ENCODE assay signal across 10 cellular contexts in genomic region chr1:81803423-81804103, GRCh38. TPM values are rescaled to one million over a fixed set of nuclear protein-coding genes. Genes with fewer than 3 reads are reported as not detected.
DNase-seq lines count a peak whose midpoint lies in the region; ATAC-seq and TF ChIP-seq lines count a peak whose summit lies in the region.
"Had no signal": no experiment of that assay in that cellular context is flagged by ENCODE, and none has a peak within 500 bp of the region (broad histone marks: within the 10 kb centered on the region; RNA-seq: fewer than 3 reads in every experiment).

No MANE protein-coding gene starts in this region.

- H3K9me3 Mint-ChIP-seq in H9: peaks cover 0 to 2% of the 10 kb centered on the region in 2 experiments; a peak in 2 of 5 replicates
- H3K9me3 Mint-ChIP-seq in stimulated activated effector memory CD8-positive, alpha-beta T cell treated with anti-CD3 and anti-CD28 coated beads, Interleukin-12 subunit alpha, Interleukin-12 subunit beta, amount 100 ng/mL, for 72 hours: peaks cover 4% of the 10 kb centered on the region
- no peaks in the 10 kb centered on the region for H3K9me3 Mint-ChIP-seq in CD4-positive, alpha-beta T cell
- peaks cover 2% of the 10 kb centered on the region for H3K9me3 Mint-ChIP-seq in activated T-cell treated with anti-CD3 and anti-CD28 coated beads, Interleukin-2, amount 50 U/mL, for 24 hours
- H3K9me3 Mint-ChIP-seq: activated B cell treated with CpG ODN at 0.5 μM for 24 hours had no signal

- H3K79me1 ChIP-seq in H9 (ENCODE audit: insufficient read depth, low read depth, low read length, poor library complexity, severe bottlenecking): no peaks in the 10 kb centered on the region

- no peaks in the 10 kb centered on the region for H3K27me3 Mint-ChIP-seq in H9 (ENCODE audit: low read depth)
- H3K27me3 Mint-ChIP-seq in CD4-positive, alpha-beta T cell: peaks cover 46% of the 10 kb centered on the region
- peaks cover 60% of the 10 kb centered on the region for H3K27me3 Mint-ChIP-seq in activated T-cell treated with anti-CD3 and anti-CD28 coated beads, Interleukin-2, amount 50 U/mL, for 24 hours

- no peak overlapping the region for H3K18ac ChIP-seq in H9 (ENCODE audit: insufficient read length, low read depth, low read length)

- H3K27me3 ChIP-seq in H9 (ENCODE audit: insufficient read depth, low read length) (no peaks in the 10 kb centered on the region), WERI-Rb-1 (ENCODE audit: insufficient read depth, low read depth, severe bottlenecking) (no peaks in the 10 kb centered on the region), right atrium auricular region (no peaks in the 10 kb centered on the region), skeletal muscle satellite cell (ENCODE audit: control insufficient read depth, insufficient read depth, low read length) (peaks cover 78% of the 10 kb centered on the region)
- H3K27me3 ChIP-seq in CD4-positive, alpha-beta T cell (ENCODE audit: control insufficient read depth, insufficient read depth, low read length): peaks cover 54% of the 10 kb centered on the region

- no peak overlapping the region for H2AFZ ChIP-seq in H9 (ENCODE audit: low read length)

- H3K9ac ChIP-seq in H9 (ENCODE audit: extremely low read depth, insufficient read length, low read length): peak overlapping the region; percentile 73
- H3K9ac ChIP-seq in skeletal muscle satellite cell (ENCODE audit: low read depth, low read length): no peak overlapping the region

- H3K23ac ChIP-seq in H9 (ENCODE audit: insufficient read length, low read depth, low read length): no peak overlapping the region

- H2BK120ac ChIP-seq in H9 (ENCODE audit: low read depth, low read length, poor library complexity, severe bottlenecking): no peak overlapping the region

- intact Hi-C loops in CD4-positive, alpha-beta T cell (cut with DNase I, micrococcal nuclease): no loop called here

- ATAC-seq in stimulated activated effector memory CD8-positive, alpha-beta T cell treated with anti-CD3 and anti-CD28 coated beads, Interleukin-12 subunit alpha, Interleukin-12 subunit beta, amount 100 ng/mL, for 72 hours: no peak
- no peak for ATAC-seq in CD4-positive, alpha-beta T cell (ENCODE audit: poor library complexity)

- no peak overlapping the region for H2BK20ac ChIP-seq in H9 (ENCODE audit: low read depth, low read length, poor library complexity, severe bottlenecking)

- H3K4me1 ChIP-seq in H9 (ENCODE audit: insufficient read depth, low read length) (0 out of 2 replicates have a peak, but pooled peaks cover under 1% of the 10 kb centered on the region), right atrium auricular region (peaks cover 0 to 50% of the 10 kb centered on the region in 2 donors), skeletal muscle satellite cell (ENCODE audit: control insufficient read depth, insufficient read depth, low read length) (peaks cover 17% of the 10 kb centered on the region)

- CTCF ChIA-PET in CD4-positive, alpha-beta T cell (lab: Charles Lee): no interaction called here

- no CpG with 5 or more reads among the region's 15 CpGs for WGBS in H9 (ENCODE audit: extremely low coverage, insufficient read length, low lambda C conversion rate)

- peak overlapping the region; percentile 91 to 97 for H3K4me3 Mint-ChIP-seq in H9
- no peak overlapping the region for H3K4me3 Mint-ChIP-seq in stimulated activated effector memory CD8-positive, alpha-beta T cell treated with anti-CD3 and anti-CD28 coated beads, Interleukin-12 subunit alpha, Interleukin-12 subunit beta, amount 100 ng/mL, for 72 hours
- no peak overlapping the region for H3K4me3 Mint-ChIP-seq in CD4-positive, alpha-beta T cell
- H3K4me3 Mint-ChIP-seq in activated T-cell treated with anti-CD3 and anti-CD28 coated beads, Interleukin-2, amount 50 U/mL, for 24 hours: no peak overlapping the region
- H3K4me3 Mint-ChIP-seq: activated B cell treated with CpG ODN at 0.5 μM for 24 hours had no signal

- H3K56ac ChIP-seq in H9 (ENCODE audit: insufficient read length, low read depth, low read length): no peak overlapping the region

- TF ChIP-seq CTCF in H9 (conservative IDR thresholded peaks at IDR 0.05) (no peak), WERI-Rb-1 (IDR thresholded peaks at IDR 0.05; ENCODE audit: low read depth, low read length) (no peak), right atrium auricular region (IDR thresholded peaks at IDR 0.05) (no peak)
- no peak for TF ChIP-seq CTCF in CD4-positive, alpha-beta T cell (IDR thresholded peaks at IDR 0.05)

- no peak overlapping the region for H2BK12ac ChIP-seq in H9 (ENCODE audit: insufficient read length, low read depth, low read length)

- H3K9me3 ChIP-seq in H9 (ENCODE audit: control insufficient read depth, low read depth, low read length) (no peaks in the 10 kb centered on the region), WERI-Rb-1 (ENCODE audit: severe bottlenecking) (no peaks in the 10 kb centered on the region), right atrium auricular region (no peaks in the 10 kb centered on the region), skeletal muscle satellite cell (replicated peaks; ENCODE audit: low read length) (no peaks in the 10 kb centered on the region)
- H3K9me3 ChIP-seq in CD4-positive, alpha-beta T cell (ENCODE audit: control insufficient read depth, low read length): no peaks in the 10 kb centered on the region

- H3K4ac ChIP-seq in H9 (ENCODE audit: low read depth, low read length): no peak overlapping the region

- peaks cover 0 to 1% (median 0%) of the 10 kb centered on the region in 3 experiments; a peak in 1 of 7 replicates for H3K36me3 Mint-ChIP-seq in H9 (ENCODE audit: insufficient read depth in 1 of 3, low read depth in 3 of 3)
- no peaks in the 10 kb centered on the region for H3K36me3 Mint-ChIP-seq in stimulated activated effector memory CD8-positive, alpha-beta T cell treated with anti-CD3 and anti-CD28 coated beads, Interleukin-12 subunit alpha, Interleukin-12 subunit beta, amount 100 ng/mL, for 72 hours
- H3K36me3 Mint-ChIP-seq in CD4-positive, alpha-beta T cell (ENCODE audit: low read depth): no peaks in the 10 kb centered on the region
- H3K36me3 Mint-ChIP-seq in activated T-cell treated with anti-CD3 and anti-CD28 coated beads, Interleukin-2, amount 50 U/mL, for 24 hours (ENCODE audit: low read depth): no peaks in the 10 kb centered on the region

- H3T11ph ChIP-seq in H9 (ENCODE audit: low read length): no peak overlapping the region

- H3K36me3 ChIP-seq in WERI-Rb-1 (peaks cover 23% of the 10 kb centered on the region), right atrium auricular region (no peaks in the 10 kb centered on the region), skeletal muscle satellite cell (ENCODE audit: insufficient read depth, low read length) (no peaks in the 10 kb centered on the region)

- POLR2A ChIA-PET in CD4-positive, alpha-beta T cell (lab: Charles Lee): no interaction called here

- peaks cover 47 to 50% of the 10 kb centered on the region in 2 experiments for H3K4me1 Mint-ChIP-seq in H9
- no peaks in the 10 kb centered on the region for H3K4me1 Mint-ChIP-seq in stimulated activated effector memory CD8-positive, alpha-beta T cell treated with anti-CD3 and anti-CD28 coated beads, Interleukin-12 subunit alpha, Interleukin-12 subunit beta, amount 100 ng/mL, for 72 hours
- H3K4me1 Mint-ChIP-seq in CD4-positive, alpha-beta T cell (ENCODE audit: low read depth): peaks cover 6% of the 10 kb centered on the region
- peaks cover 5% of the 10 kb centered on the region for H3K4me1 Mint-ChIP-seq in activated T-cell treated with anti-CD3 and anti-CD28 coated beads, Interleukin-2, amount 50 U/mL, for 24 hours (ENCODE audit: low read depth)

- H3K14ac ChIP-seq in H9 (ENCODE audit: insufficient read depth, low read length): 0 out of 2 replicates have a peak overlapping the region, but pooled peaks have one; percentile 32

- H4K20me1 ChIP-seq in H9 (ENCODE audit: control insufficient read depth, insufficient read depth, insufficient read length): no peaks in the 10 kb centered on the region

- peaks cover 16% of the 10 kb centered on the region; the same call in 1 of the 2 replicates for H3K79me2 ChIP-seq in H9 (ENCODE audit: insufficient read depth, low read length)

- H3K27ac ChIP-seq in H9 (ENCODE audit: insufficient read length, low read depth, low read length): peak overlapping the region; percentile 48
- peak overlapping the region; percentile 96 for H3K27ac ChIP-seq in WERI-Rb-1
- peak overlapping the region; percentile 97 to 98 for H3K27ac ChIP-seq in right atrium auricular region
- H3K27ac ChIP-seq in CD4-positive, alpha-beta T cell (ENCODE audit: low read depth, low read length): no peak overlapping the region

- H2BK5ac ChIP-seq in H9 (ENCODE audit: insufficient read length, low read length): no peak overlapping the region

- H4K8ac ChIP-seq in H9 (replicated peaks; ENCODE audit: insufficient read length, low read depth, low read length): no peak overlapping the region

- no peak overlapping the region for H2BK15ac ChIP-seq in H9 (ENCODE audit: low read depth, low read length)

- H3K23me2 ChIP-seq in H9 (ENCODE audit: insufficient read length, low read depth, low read length, poor library complexity, severe bottlenecking): peaks cover 14% of the 10 kb centered on the region

- H4K91ac ChIP-seq in H9 (ENCODE audit: insufficient read length, low read depth, low read length): no peak overlapping the region

- H4K5ac ChIP-seq in H9 (ENCODE audit: insufficient read length, low read depth, low read length): no peak overlapping the region

- no peak overlapping the region for H2AK5ac ChIP-seq in H9 (ENCODE audit: insufficient read length, low read length)

- H3K4me3 ChIP-seq in WERI-Rb-1 (ENCODE audit: low read depth, low read length): peak overlapping the region; percentile 98
- peak overlapping the region; percentile 90 to 93 for H3K4me3 ChIP-seq in right atrium auricular region
- peak overlapping the region; percentile 81 for H3K4me3 ChIP-seq in skeletal muscle satellite cell (ENCODE audit: low read length)

- H3K4me2 ChIP-seq in H9 (ENCODE audit: insufficient read depth, insufficient read length, low read length): peak overlapping the region; percentile 100
- H3K4me2 ChIP-seq in skeletal muscle satellite cell (ENCODE audit: low read length): peak overlapping the region; percentile 100

- peak overlapping the region in 2 of 3 experiments; percentile 56 to 68; a peak in 4 of 7 replicates for H3K27ac Mint-ChIP-seq in H9
- H3K27ac Mint-ChIP-seq in stimulated activated effector memory CD8-positive, alpha-beta T cell treated with anti-CD3 and anti-CD28 coated beads, Interleukin-12 subunit alpha, Interleukin-12 subunit beta, amount 100 ng/mL, for 72 hours: no peak overlapping the region
- H3K27ac Mint-ChIP-seq in CD4-positive, alpha-beta T cell: no peak overlapping the region
- H3K27ac Mint-ChIP-seq in activated T-cell treated with anti-CD3 and anti-CD28 coated beads, Interleukin-2, amount 50 U/mL, for 24 hours: no peak overlapping the region
- H3K27ac Mint-ChIP-seq: activated B cell treated with CpG ODN at 0.5 μM for 24 hours had no signal

- DNase-seq in H9 (peak; percentile 40), WERI-Rb-1 (peak; percentile 21), right atrium auricular region (ENCODE audit: low spot score) (no peak)
- no peak for DNase-seq in stimulated activated effector memory CD8-positive, alpha-beta T cell treated with anti-CD3 and anti-CD28 coated beads, Interleukin-12 subunit alpha, Interleukin-12 subunit beta, amount 100 ng/mL, for 72 hours (ENCODE audit: low spot score in 2 of 2)
- no peak for DNase-seq in CD4-positive, alpha-beta T cell
- no peak for DNase-seq in activated effector memory CD4-positive, alpha-beta T cell treated with Interleukin-2 at 50 U/mL for 16 hours
- DNase-seq in activated T-cell treated with anti-CD3 and anti-CD28 coated beads, Interleukin-2, amount 50 U/mL, for 24 hours: no peak
- DNase-seq: activated B cell treated with CpG ODN at 0.5 μM for 24 hours; naive thymus-derived CD4-positive, alpha-beta T cell had no signal

RNA-seq across cellular contexts. Expression of gene ADGRL2, which starts 2.8 kb away (rescaled TPM):
- total RNA-seq in H9 (2021) (119 TPM in 2 replicates), right atrium auricular region (100 to 1,000 TPM in 1 of 2 donors, 10 to 100 TPM in 1; 83.1 to 121 TPM)
- 166 and 296 TPM in 2 replicates for total RNA-seq in skeletal muscle satellite cell (2012; rRNA removed)
- not detected for total RNA-seq in CD4-positive, alpha-beta T cell
- total RNA-seq: activated B cell treated with CpG ODN at 0.5 μM for 24 hours; naive thymus-derived CD4-positive, alpha-beta T cell had no signal

Comparison
In these comparisons a context has a peak if more than half of its experiments do, and no peak if none do; other contexts are left out.
1. DNase-seq: peak in H9 (single experiment) and WERI-Rb-1 (single experiment); none in right atrium auricular region (single experiment), stimulated activated effector memory CD8-positive, alpha-beta T cell treated with anti-CD3 and anti-CD28 coated beads, Interleukin-12 subunit alpha, Interleukin-12 subunit beta, amount 100 ng/mL, for 72 hours (0 of 2), CD4-positive, alpha-beta T cell (0 of 10), activated effector memory CD4-positive, alpha-beta T cell treated with Interleukin-2 at 50 U/mL for 16 hours (single experiment) and activated T-cell treated with anti-CD3 and anti-CD28 coated beads, Interleukin-2, amount 50 U/mL, for 24 hours (single experiment).
2. H3K27ac Mint-ChIP-seq: peak in H9 (2 of 3); none in stimulated activated effector memory CD8-positive, alpha-beta T cell treated with anti-CD3 and anti-CD28 coated beads, Interleukin-12 subunit alpha, Interleukin-12 subunit beta, amount 100 ng/mL, for 72 hours (single experiment), CD4-positive, alpha-beta T cell (single experiment) and activated T-cell treated with anti-CD3 and anti-CD28 coated beads, Interleukin-2, amount 50 U/mL, for 24 hours (single experiment).
3. H3K4me3 Mint-ChIP-seq: peak in H9 (2 of 2); none in stimulated activated effector memory CD8-positive, alpha-beta T cell treated with anti-CD3 and anti-CD28 coated beads, Interleukin-12 subunit alpha, Interleukin-12 subunit beta, amount 100 ng/mL, for 72 hours (single experiment), CD4-positive, alpha-beta T cell (single experiment) and activated T-cell treated with anti-CD3 and anti-CD28 coated beads, Interleukin-2, amount 50 U/mL, for 24 hours (single experiment).
4. RNA of gene ADGRL2, which starts 2.8 kb away (total RNA-seq): 83.1 to 121 TPM in right atrium auricular region and 119 TPM in H9; not detected in CD4-positive, alpha-beta T cell; every median in the first group is over 10 times any median in the second.
5. Peak in every context shown above with its lines, with median percentiles within 50 percentile points of each other: H3K4me3 ChIP-seq.